In genomic region chr10:4645836-4646235, GRCh38 we compare ENCODE assay signal across 7 cellular contexts.
"Had no signal": no experiment of that assay in that cellular context is flagged by ENCODE, and none has a peak within 500 bp of the region (broad histone marks: within the 10 kb centered on the region; RNA-seq: fewer than 3 reads in every experiment).

No MANE protein-coding gene starts in this region.

- DNase-seq: H9, HCEC 1CT had no signal

- H3K4me3 Mint-ChIP-seq: GM23338, H9 had no signal

- H2AFZ ChIP-seq: GM23338 had no signal

- FAIRE-seq: H1, H54, HTR-8/SVneo, K562 had no signal

- H3K4me2 ChIP-seq: GM23338 had no signal

- H3K27ac Mint-ChIP-seq: GM23338, H9 had no signal

- H3K9me3 Mint-ChIP-seq: GM23338, H9 had no signal

- ATAC-seq: GM23338, K562 had no signal

- H3K4me3 ChIP-seq: GM23338, K562 had no signal
